Comparison of ENCODE assay signal across 8 cellular contexts in genomic region chr15:41944313-41944940, GRCh38. TPM values are rescaled to one million over a fixed set of nuclear protein-coding genes. Genes with fewer than 3 reads are reported as not detected.
A peak's percentile ranks its signal among the peaks of the same experiment; 100 is the strongest.
DNase-seq lines count a peak whose midpoint lies in the region; ATAC-seq and TF ChIP-seq lines count a peak whose summit lies in the region.
"Had no signal": no experiment of that assay in that cellular context is flagged by ENCODE, and none has a peak within 500 bp of the region (broad histone marks: within the 10 kb centered on the region; RNA-seq: fewer than 3 reads in every experiment).

No MANE protein-coding gene starts in this region.

- no peak overlapping the region for H3K9ac ChIP-seq in HUES6 (ENCODE audit: low read length)

- H3K4me1 ChIP-seq in HUES6 (ENCODE audit: control insufficient read depth, insufficient read depth, low read length) (peaks cover 30% of the 10 kb centered on the region), right lobe of liver (no peaks in the 10 kb centered on the region), upper lobe of right lung (peaks cover 25% of the 10 kb centered on the region)

- H3K27me3 ChIP-seq in HUES6 (ENCODE audit: control insufficient read depth, insufficient read depth, low read length): no peaks in the 10 kb centered on the region
- H3K27me3 ChIP-seq in right lobe of liver: no peaks in the 10 kb centered on the region
- no peaks in the 10 kb centered on the region for H3K27me3 ChIP-seq in upper lobe of right lung

- DNase-seq in coronary artery (ENCODE audit: low spot score): peak; percentile 74
- peak in 1 of 3 donors; percentile 31 for DNase-seq in right lobe of liver
- DNase-seq in upper lobe of right lung: no peak
- no peak for DNase-seq in HuH-7.5 (ENCODE audit: low spot score)
- DNase-seq in NCI-H1694 (lab: John Stamatoyannopoulos, UW): no peak
- DNase-seq: activated effector memory CD4-positive, alpha-beta T cell treated with anti-CD3 and anti-CD28 coated beads, Interleukin-2, amount 50 U/mL, for 16 hours had no signal

- TF ChIP-seq CTCF in coronary artery (IDR thresholded peaks at IDR 0.05) (no peak), right lobe of liver (IDR thresholded peaks at IDR 0.05) (no peak), upper lobe of right lung (IDR thresholded peaks at IDR 0.05) (no peak)

- ATAC-seq in right lobe of liver (peak; percentile 23 to 78 (median 42)), upper lobe of right lung (peak; percentile 78), GM21528 (IDR thresholded peaks at IDR 0.05; ENCODE audit: low FRiP score, unreplicated experiment) (no peak)

- H3K27ac ChIP-seq in HUES6 (ENCODE audit: low read depth, low read length) (peak overlapping the region; percentile 2; the same call in 1 of the 2 replicates), coronary artery (peak overlapping the region; percentile 56 to 88), right lobe of liver (peak overlapping the region in 1 of 3 donors; percentile 4), upper lobe of right lung (peak overlapping the region; percentile 55)

- WGBS in right lobe of liver (ENCODE audit: insufficient coverage, low coverage, low lambda C conversion rate, missing lambda C conversion rate): 43% methylated on average over 7 of the region's 8 CpGs

- peaks cover 13% of the 10 kb centered on the region for H3K36me3 ChIP-seq in HUES6 (ENCODE audit: control insufficient read depth, insufficient read depth, low read length)
- H3K36me3 ChIP-seq in right lobe of liver: peaks cover 0 to 12% (median 2%) of the 10 kb centered on the region in 4 donors
- H3K36me3 ChIP-seq in upper lobe of right lung: peaks cover 35% of the 10 kb centered on the region

- H3K9me3 ChIP-seq in HUES6 (ENCODE audit: control insufficient read depth, insufficient read depth, low read depth, low read length) (no peaks in the 10 kb centered on the region), right lobe of liver (no peaks in the 10 kb centered on the region), upper lobe of right lung (no peaks in the 10 kb centered on the region)

- TF ChIP-seq POLR2A in right lobe of liver (IDR thresholded peaks at IDR 0.05): no peak

- H3K4me3 ChIP-seq in HUES6 (ENCODE audit: low read depth, low read length): no peak overlapping the region
- H3K4me3 ChIP-seq in coronary artery: peak overlapping the region; percentile 40
- H3K4me3 ChIP-seq in right lobe of liver: no peak overlapping the region
- H3K4me3 ChIP-seq in upper lobe of right lung: no peak overlapping the region

- intact Hi-C loops in right lobe of liver (cut with DNase I): no loop called here
- intact Hi-C loops in upper lobe of right lung (cut with DNase I): no loop called here

RNA-seq across cellular contexts. Expression of gene EHD4, which starts 27.9 kb away (rescaled TPM):
- total RNA-seq in right lobe of liver: 10 to 100 TPM in 3 of 6 experiments, 1 to 10 TPM in 3; 4.7 to 21.5 (median 11.1) TPM
- total RNA-seq in upper lobe of right lung: 39.5 TPM

RNA-seq across cellular contexts. Expression of gene SPTBN5, which starts 50.6 kb away (rescaled TPM):
- total RNA-seq in right lobe of liver: 1 to 10 TPM in 2 of 6 experiments, under 1 TPM in 4; 0.06 to 3.2 (median 0.81) TPM
- total RNA-seq in upper lobe of right lung: 1.9 TPM
